ENCODE assay signal across 9 cellular contexts in genomic region chr13:114067381-114067885, GRCh38.
DNase-seq lines count a peak whose midpoint lies in the region; ATAC-seq and TF ChIP-seq lines count a peak whose summit lies in the region.
"Had no signal": no experiment of that assay in that cellular context is flagged by ENCODE, and none has a peak within 500 bp of the region (broad histone marks: within the 10 kb centered on the region; RNA-seq: fewer than 3 reads in every experiment).

No MANE protein-coding gene starts in this region.

- no peaks in the 10 kb centered on the region for H3K9me3 ChIP-seq in lower lobe of right lung
- no peaks in the 10 kb centered on the region for H3K9me3 ChIP-seq in thyroid gland
- H3K9me3 ChIP-seq: right lobe of liver had no signal

- intact Hi-C loops in lower lobe of right lung (cut with DNase I): no loop called here
- intact Hi-C loops in thyroid gland (cut with DNase I): no loop called here

- H3K27me3 ChIP-seq in lower lobe of right lung (ENCODE audit: low read depth): no peaks in the 10 kb centered on the region
- no peaks in the 10 kb centered on the region for H3K27me3 ChIP-seq in thyroid gland
- H3K27me3 ChIP-seq: right lobe of liver had no signal

- no peak for TF ChIP-seq CTCF in lower lobe of right lung (IDR thresholded peaks at IDR 0.05)
- TF ChIP-seq CTCF in thyroid gland (IDR thresholded peaks at IDR 0.05): no peak

- peaks cover 67% of the 10 kb centered on the region for H3K4me1 ChIP-seq in lower lobe of right lung
- peaks cover 36 to 72% of the 10 kb centered on the region in 2 donors for H3K4me1 ChIP-seq in thyroid gland

- H3K4me3 ChIP-seq in lower lobe of right lung (no peak overlapping the region), thyroid gland (replicated peaks in 1 of 3) (no peak overlapping the region)
- H3K4me3 ChIP-seq: right lobe of liver had no signal

- peak; percentile 63 for DNase-seq in EL
- peak; percentile 50 for DNase-seq in activated T-cell treated with anti-CD3 and anti-CD28 coated beads, Interleukin-2, amount 50 U/mL, for 1 hour
- no peak for DNase-seq in lower lobe of right lung
- no peak for DNase-seq in thyroid gland
- no peak for DNase-seq in NCI-H510A treated with DMSO at 0.1 percent for 48 hours (lab: John Stamatoyannopoulos, UW)
- DNase-seq in DMS 273 (lab: John Stamatoyannopoulos, UW; ENCODE audit: unreplicated experiment): no peak

- WGBS in thyroid gland, 2 donors: 79 to 83% methylated on average over 7 to 9 of the region's 9 CpGs

- H3K36me3 ChIP-seq in lower lobe of right lung (peaks cover 4% of the 10 kb centered on the region), thyroid gland (no peaks in the 10 kb centered on the region)
- H3K36me3 ChIP-seq: right lobe of liver had no signal

- H3K27ac ChIP-seq in lower lobe of right lung (peak overlapping the region; percentile 88), thyroid gland (peak overlapping the region; percentile 97 to 99 (median 98))

- no peak for TF ChIP-seq POLR2A in thyroid gland (IDR thresholded peaks at IDR 0.05)

- ATAC-seq in GM19455 (IDR thresholded peaks at IDR 0.05; ENCODE audit: unreplicated experiment): peak; percentile 49
- ATAC-seq in HG03520 (IDR thresholded peaks at IDR 0.05; ENCODE audit: unreplicated experiment): peak; percentile 62
- ATAC-seq in lower lobe of right lung: no peak

Comparison
In these comparisons a context has a peak if more than half of its experiments do, and no peak if none do; other contexts are left out.
1. DNase-seq: peak in EL (single experiment) and activated T-cell treated with anti-CD3 and anti-CD28 coated beads, Interleukin-2, amount 50 U/mL, for 1 hour (single experiment); none in lower lobe of right lung (single experiment), thyroid gland (0 of 2), NCI-H510A treated with DMSO at 0.1 percent for 48 hours (single experiment) and DMS 273 (single experiment).
2. ATAC-seq: peak in GM19455 (single experiment) and HG03520 (single experiment); none in lower lobe of right lung (0 of 2).